13 cellular contexts compared by ENCODE assay signal in genomic region chr22:48979482-48979881, GRCh38.
DNase-seq lines count a peak whose midpoint lies in the region; TF ChIP-seq lines count a peak whose summit lies in the region.
"Had no signal": no experiment of that assay in that cellular context is flagged by ENCODE, and none has a peak within 500 bp of the region (broad histone marks: within the 10 kb centered on the region; RNA-seq: fewer than 3 reads in every experiment).

No MANE protein-coding gene starts in this region.

- peaks cover 5% of the 10 kb centered on the region for H3K4me1 Mint-ChIP-seq in neural progenitor cell
- H3K4me1 Mint-ChIP-seq: activated CD4-positive, alpha-beta T cell treated with anti-CD3 and anti-CD28 coated beads, Interleukin-2, amount 10 ng/mL, durations not matched to agents 7 days and 5 days had no signal

- TF ChIP-seq CTCF in neural progenitor cell (IDR thresholded peaks at IDR 0.05) (peak; percentile 38), coronary artery (IDR thresholded peaks at IDR 0.05) (no peak)

- H3K4me1 ChIP-seq in neural progenitor cell, result peaks cover 4% of the 10 kb centered on the region

- no peaks in the 10 kb centered on the region for H3K79me2 ChIP-seq in neural progenitor cell (ENCODE audit: low read depth)

- H3K9me3 ChIP-seq in neural progenitor cell (ENCODE audit: low read depth), result no peaks in the 10 kb centered on the region

- peaks cover 2% of the 10 kb centered on the region for H3K9me3 Mint-ChIP-seq in neural progenitor cell
- H3K9me3 Mint-ChIP-seq: activated CD4-positive, alpha-beta T cell treated with anti-CD3 and anti-CD28 coated beads, Interleukin-2, amount 10 ng/mL, durations not matched to agents 7 days and 5 days had no signal

- no peak overlapping the region for H3K9ac ChIP-seq in neural progenitor cell

- H3K4me3 ChIP-seq in neural progenitor cell (no peak overlapping the region), coronary artery (no peak overlapping the region)

- no peaks in the 10 kb centered on the region for H3F3A ChIP-seq in neural progenitor cell (ENCODE audit: low read depth)

- H3K27me3 ChIP-seq in neural progenitor cell, result no peaks in the 10 kb centered on the region

- no peaks in the 10 kb centered on the region for H3K36me3 ChIP-seq in neural progenitor cell

- no peaks in the 10 kb centered on the region for H3K36me3 Mint-ChIP-seq in neural progenitor cell

- H3K4me3 Mint-ChIP-seq in neural progenitor cell, result no peak overlapping the region
- H3K4me3 Mint-ChIP-seq: activated CD4-positive, alpha-beta T cell treated with anti-CD3 and anti-CD28 coated beads, Interleukin-2, amount 10 ng/mL, durations not matched to agents 7 days and 5 days had no signal

- H3K27ac Mint-ChIP-seq in neural progenitor cell, result no peak overlapping the region
- H3K27ac Mint-ChIP-seq: activated CD4-positive, alpha-beta T cell treated with anti-CD3 and anti-CD28 coated beads, Interleukin-2, amount 10 ng/mL, durations not matched to agents 7 days and 5 days had no signal

- H3K27me3 Mint-ChIP-seq in neural progenitor cell (ENCODE audit: insufficient read depth, low read depth), result peaks cover 6% of the 10 kb centered on the region
- H3K27me3 Mint-ChIP-seq: activated CD4-positive, alpha-beta T cell treated with anti-CD3 and anti-CD28 coated beads, Interleukin-2, amount 10 ng/mL, durations not matched to agents 7 days and 5 days had no signal

- DNase-seq in NCI-H510A treated with DMSO at 0.1 percent for 48 hours (lab: John Stamatoyannopoulos, UW) (peak; percentile 10), NCI-H510A (lab: John Stamatoyannopoulos, UW) (no peak), NCI-H1092 treated with DMSO at 0.1 percent for 48 hours (lab: John Stamatoyannopoulos, UW) (peak; percentile 14), SHP77 (lab: John Stamatoyannopoulos, UW) (peak; percentile 48 to 57), neural progenitor cell (ENCODE audit: low spot score) (peak; percentile 50), GM03348 (ENCODE audit: low spot score) (no peak), nucleus accumbens (lab: John Stamatoyannopoulos, UW) (no peak), coronary artery (ENCODE audit: low spot score) (no peak)
- DNase-seq: activated CD4-positive, alpha-beta T cell treated with anti-CD3 and anti-CD28 coated beads, Interleukin-2, amount 10 ng/mL, durations not matched to agents 7 days and 5 days; effector CD8-positive, alpha-beta T cell; GDM1; islet precursor cell; T-helper 1 cell had no signal

- no peak overlapping the region for H2AFZ ChIP-seq in neural progenitor cell (replicated peaks)

- H3K27ac ChIP-seq in neural progenitor cell (no peak overlapping the region), coronary artery (no peak overlapping the region)

- no peaks in the 10 kb centered on the region for H4K20me1 ChIP-seq in neural progenitor cell (ENCODE audit: low read depth)

- H3K4me2 ChIP-seq in neural progenitor cell, result no peak overlapping the region

Comparison
In these comparisons a context has a peak if more than half of its experiments do, and no peak if none do; other contexts are left out.
1. DNase-seq: peak in NCI-H510A treated with DMSO at 0.1 percent for 48 hours (single experiment), NCI-H1092 treated with DMSO at 0.1 percent for 48 hours (single experiment), SHP77 (2 of 2) and neural progenitor cell (single experiment); none in NCI-H510A (single experiment), GM03348 (single experiment), nucleus accumbens (0 of 56) and coronary artery (single experiment).